ENCODE assay signal across 8 cellular contexts in genomic region chr7:93374345-93374940, GRCh38.
DNase-seq lines count a peak whose midpoint lies in the region; ATAC-seq and TF ChIP-seq lines count a peak whose summit lies in the region.

No MANE protein-coding gene starts in this region.

- intact Hi-C loops in lower leg skin (cut with DNase I; ENCODE audit: low total_unique reads): no loop called here

- no peak for TF ChIP-seq EP300 in tibial nerve (IDR thresholded peaks at IDR 0.05)

- WGBS in tibial nerve, 2 donors: 29 to 31% methylated on average over 5 of the region's 5 CpGs
- WGBS in lower leg skin, 2 donors: 36 to 50% methylated on average over 5 of the region's 5 CpGs

- no peak overlapping the region for H3K4me3 ChIP-seq in fibroblast of villous mesenchyme (ENCODE audit: low read depth, low read length)
- no peak overlapping the region for H3K4me3 ChIP-seq in tibial nerve
- no peak overlapping the region for H3K4me3 ChIP-seq in lower leg skin (ENCODE audit: low read depth, poor library complexity, severe bottlenecking)

- H3K27me3 ChIP-seq in tibial nerve: no peaks in the 10 kb centered on the region

- peak; percentile 49 for DNase-seq in DMS153 treated with DMSO at 0.1 percent for 48 hours (lab: John Stamatoyannopoulos, UW; ENCODE audit: unreplicated experiment)
- peak; percentile 39 for DNase-seq in RPMI7951 (ENCODE audit: low read depth)
- peak; percentile 54 for DNase-seq in fibroblast of villous mesenchyme (ENCODE audit: low read depth)
- DNase-seq in tibial nerve (ENCODE audit: low spot score in 2 of 2): no peak
- DNase-seq in substantia nigra (lab: John Stamatoyannopoulos, UW): no peak
- no peak for DNase-seq in lower leg skin (ENCODE audit: low spot score in 2 of 2)

- no peaks in the 10 kb centered on the region for H3K9me3 ChIP-seq in tibial nerve

- no peaks in the 10 kb centered on the region for H3K36me3 ChIP-seq in tibial nerve

- ATAC-seq in GM19452 (IDR thresholded peaks at IDR 0.05; ENCODE audit: unreplicated experiment): peak; percentile 61
- peak; percentile 60 for ATAC-seq in HG03571 (IDR thresholded peaks at IDR 0.05; ENCODE audit: unreplicated experiment)

- no peaks in the 10 kb centered on the region for H3K4me1 ChIP-seq in tibial nerve

- TF ChIP-seq CTCF in fibroblast of villous mesenchyme (IDR thresholded peaks at IDR 0.05; ENCODE audit: insufficient read depth, low read depth, low read length): peak; percentile 95
- TF ChIP-seq CTCF in tibial nerve (IDR thresholded peaks at IDR 0.05): peak in 3 of 5 experiments; percentile 39 to 67 (median 45)
- TF ChIP-seq CTCF in lower leg skin (IDR thresholded peaks at IDR 0.05): no peak

- no peak for TF ChIP-seq POLR2A in tibial nerve (IDR thresholded peaks at IDR 0.05)
- TF ChIP-seq POLR2A in lower leg skin (IDR thresholded peaks at IDR 0.05): no peak

- no peak overlapping the region for H3K27ac ChIP-seq in tibial nerve
- H3K27ac ChIP-seq in substantia nigra (ENCODE audit: low read depth, low read length, poor library complexity, severe bottlenecking): no peak overlapping the region

Comparison
In these comparisons a context has a peak if more than half of its experiments do, and no peak if none do; other contexts are left out.
1. DNase-seq: peak in DMS153 treated with DMSO at 0.1 percent for 48 hours (single experiment), RPMI7951 (single experiment) and fibroblast of villous mesenchyme (single experiment); none in tibial nerve (0 of 2), substantia nigra (0 of 49) and lower leg skin (0 of 2).
2. CTCF ChIP-seq: peak in fibroblast of villous mesenchyme (single experiment) and tibial nerve (3 of 5); none in lower leg skin (0 of 3).